Comparison of ENCODE assay signal across 1 cellular context in the genomic region with DNA sequence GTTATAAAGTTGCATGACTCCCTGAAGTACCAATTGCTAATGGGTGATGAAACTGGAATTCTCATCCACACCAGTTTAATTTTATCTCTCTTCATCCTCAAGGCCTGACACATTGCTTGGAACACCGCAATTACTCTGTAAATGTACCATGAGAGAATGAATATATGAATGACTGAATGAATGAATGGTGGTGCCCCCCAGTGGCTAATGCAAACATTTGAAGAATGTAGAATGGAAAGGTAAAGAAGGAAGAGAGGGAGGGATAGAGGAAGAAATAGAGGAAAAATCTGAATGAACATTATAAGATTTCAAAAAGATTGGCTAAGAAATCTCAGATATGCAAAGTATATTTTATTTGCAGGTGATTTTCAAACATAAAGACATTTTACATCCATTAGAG.
TF ChIP-seq lines count a peak whose summit lies in the region.

No MANE protein-coding gene starts in this region.

TF ChIP-seq in IMR-90, 13 proteins besides CTCF, POLR2A, EP300 and RAD21:
- no peak for TF ChIP-seq CHD1 (IDR thresholded peaks at IDR 0.05; ENCODE audit: low read depth, low read length)
- no peak for TF ChIP-seq RCOR1 (IDR thresholded peaks at IDR 0.05; ENCODE audit: insufficient replicate concordance, low read length)
- TF ChIP-seq BHLHE40 (IDR thresholded peaks at IDR 0.05; ENCODE audit: low read depth, low read length): no peak
- TF ChIP-seq MXI1 (IDR thresholded peaks at IDR 0.05; ENCODE audit: borderline replicate concordance, low read depth, low read length): no peak
- TF ChIP-seq RFX5 (IDR thresholded peaks at IDR 0.05; ENCODE audit: low read depth, low read length): no peak
- no peak; the same call in 1 of the 2 replicates for TF ChIP-seq SMC3 (IDR thresholded peaks at IDR 0.05; ENCODE audit: low read depth, low read length)
- TF ChIP-seq MAZ (IDR thresholded peaks at IDR 0.05; ENCODE audit: borderline replicate concordance, low read depth, low read length): no peak
- TF ChIP-seq, protein P1, sequence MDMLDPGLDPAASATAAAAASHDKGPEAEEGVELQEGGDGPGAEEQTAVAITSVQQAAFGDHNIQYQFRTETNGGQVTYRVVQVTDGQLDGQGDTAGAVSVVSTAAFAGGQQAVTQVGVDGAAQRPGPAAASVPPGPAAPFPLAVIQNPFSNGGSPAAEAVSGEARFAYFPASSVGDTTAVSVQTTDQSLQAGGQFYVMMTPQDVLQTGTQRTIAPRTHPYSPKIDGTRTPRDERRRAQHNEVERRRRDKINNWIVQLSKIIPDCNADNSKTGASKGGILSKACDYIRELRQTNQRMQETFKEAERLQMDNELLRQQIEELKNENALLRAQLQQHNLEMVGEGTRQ (IDR thresholded peaks at IDR 0.05; ENCODE audit: low read depth, low read length): no peak
- no peak for TF ChIP-seq FOS (IDR thresholded peaks at IDR 0.05; ENCODE audit: low read depth, low read length)
- TF ChIP-seq MAFK (IDR thresholded peaks at IDR 0.05; ENCODE audit: low read depth, low read length): no peak
- no peak for TF ChIP-seq NFE2L2 (IDR thresholded peaks at IDR 0.05; ENCODE audit: low read depth, low read length)
- TF ChIP-seq, protein P2, sequence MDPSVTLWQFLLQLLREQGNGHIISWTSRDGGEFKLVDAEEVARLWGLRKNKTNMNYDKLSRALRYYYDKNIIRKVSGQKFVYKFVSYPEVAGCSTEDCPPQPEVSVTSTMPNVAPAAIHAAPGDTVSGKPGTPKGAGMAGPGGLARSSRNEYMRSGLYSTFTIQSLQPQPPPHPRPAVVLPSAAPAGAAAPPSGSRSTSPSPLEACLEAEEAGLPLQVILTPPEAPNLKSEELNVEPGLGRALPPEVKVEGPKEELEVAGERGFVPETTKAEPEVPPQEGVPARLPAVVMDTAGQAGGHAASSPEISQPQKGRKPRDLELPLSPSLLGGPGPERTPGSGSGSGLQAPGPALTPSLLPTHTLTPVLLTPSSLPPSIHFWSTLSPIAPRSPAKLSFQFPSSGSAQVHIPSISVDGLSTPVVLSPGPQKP (IDR thresholded peaks at IDR 0.05; ENCODE audit: borderline replicate concordance, low read depth, low read length): no peak
- TF ChIP-seq CEBPB (IDR thresholded peaks at IDR 0.05; ENCODE audit: low read depth, low read length): no peak
